1 cellular context compared by ENCODE assay signal in the genomic region with DNA sequence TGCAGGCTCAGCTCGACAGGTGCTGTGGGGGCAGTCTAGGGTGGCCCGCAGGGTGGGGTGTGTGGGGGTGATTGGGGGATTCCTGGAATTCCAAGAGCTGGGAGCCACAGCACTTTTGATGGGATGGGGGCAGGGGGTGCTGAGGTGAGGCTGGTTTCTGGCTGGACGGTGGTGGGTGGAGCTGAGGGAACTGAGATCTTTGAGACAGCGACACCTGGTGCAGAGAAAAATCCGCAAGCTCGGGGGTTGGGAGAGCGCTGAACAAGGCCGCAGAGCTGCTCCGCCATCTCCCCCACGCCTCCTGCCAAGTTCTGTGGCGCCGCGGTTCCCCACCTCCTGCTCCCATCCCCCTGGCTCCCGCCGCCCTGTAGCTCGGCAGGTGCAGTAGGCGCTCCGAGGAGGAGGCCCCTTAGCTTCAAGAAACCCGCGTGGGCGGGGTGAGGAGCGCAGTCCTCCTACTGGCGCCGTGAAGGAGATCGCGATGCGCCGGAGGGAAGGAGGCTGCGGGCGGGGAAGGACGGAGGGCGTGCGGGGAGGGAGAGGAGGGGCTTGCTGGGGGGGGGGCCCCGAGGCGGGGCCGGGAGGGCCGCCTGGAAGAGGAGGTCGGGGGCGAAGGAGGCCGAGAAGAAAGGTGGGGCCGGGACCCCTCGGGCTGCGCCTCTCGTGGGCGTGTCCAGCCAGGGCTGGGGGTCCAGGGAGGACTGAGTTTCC.
TF ChIP-seq lines count a peak whose summit lies in the region.

No MANE protein-coding gene starts in this region.

TF ChIP-seq in GM12878, 131 proteins besides CTCF, POLR2A, EP300 and RAD21 (continued from another document):
- TF ChIP-seq, protein P1, sequence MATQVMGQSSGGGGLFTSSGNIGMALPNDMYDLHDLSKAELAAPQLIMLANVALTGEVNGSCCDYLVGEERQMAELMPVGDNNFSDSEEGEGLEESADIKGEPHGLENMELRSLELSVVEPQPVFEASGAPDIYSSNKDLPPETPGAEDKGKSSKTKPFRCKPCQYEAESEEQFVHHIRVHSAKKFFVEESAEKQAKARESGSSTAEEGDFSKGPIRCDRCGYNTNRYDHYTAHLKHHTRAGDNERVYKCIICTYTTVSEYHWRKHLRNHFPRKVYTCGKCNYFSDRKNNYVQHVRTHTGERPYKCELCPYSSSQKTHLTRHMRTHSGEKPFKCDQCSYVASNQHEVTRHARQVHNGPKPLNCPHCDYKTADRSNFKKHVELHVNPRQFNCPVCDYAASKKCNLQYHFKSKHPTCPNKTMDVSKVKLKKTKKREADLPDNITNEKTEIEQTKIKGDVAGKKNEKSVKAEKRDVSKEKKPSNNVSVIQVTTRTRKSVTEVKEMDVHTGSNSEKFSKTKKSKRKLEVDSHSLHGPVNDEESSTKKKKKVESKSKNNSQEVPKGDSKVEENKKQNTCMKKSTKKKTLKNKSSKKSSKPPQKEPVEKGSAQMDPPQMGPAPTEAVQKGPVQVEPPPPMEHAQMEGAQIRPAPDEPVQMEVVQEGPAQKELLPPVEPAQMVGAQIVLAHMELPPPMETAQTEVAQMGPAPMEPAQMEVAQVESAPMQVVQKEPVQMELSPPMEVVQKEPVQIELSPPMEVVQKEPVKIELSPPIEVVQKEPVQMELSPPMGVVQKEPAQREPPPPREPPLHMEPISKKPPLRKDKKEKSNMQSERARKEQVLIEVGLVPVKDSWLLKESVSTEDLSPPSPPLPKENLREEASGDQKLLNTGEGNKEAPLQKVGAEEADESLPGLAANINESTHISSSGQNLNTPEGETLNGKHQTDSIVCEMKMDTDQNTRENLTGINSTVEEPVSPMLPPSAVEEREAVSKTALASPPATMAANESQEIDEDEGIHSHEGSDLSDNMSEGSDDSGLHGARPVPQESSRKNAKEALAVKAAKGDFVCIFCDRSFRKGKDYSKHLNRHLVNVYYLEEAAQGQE (IDR thresholded peaks at IDR 0.05; ENCODE audit: low read depth, low read length) = no peak
- no peak for TF ChIP-seq JUND (IDR thresholded peaks at IDR 0.05; ENCODE audit: low read depth, low read length)
- TF ChIP-seq EGR1 (IDR thresholded peaks at IDR 0.05; ENCODE audit: borderline replicate concordance in 1 of 2, low read depth in 2 of 2, low read length in 2 of 2) = peak in 1 of 2 experiments; percentile 65; a peak in 2 of 3 replicates
- TF ChIP-seq CBX5 (IDR thresholded peaks at IDR 0.05; ENCODE audit: low read depth) = no peak
- 0 out of 2 replicates have a peak, but pooled peaks have one; percentile 36 for TF ChIP-seq EED (IDR thresholded peaks at IDR 0.05; ENCODE audit: low read depth)
- peak; percentile 68; the same call in 1 of the 2 replicates for TF ChIP-seq TCF12 (IDR thresholded peaks at IDR 0.05; ENCODE audit: low read depth, low read length)
- peak; percentile 62 for TF ChIP-seq HDGF (IDR thresholded peaks at IDR 0.05)
- no peak for TF ChIP-seq ZNF207 (IDR thresholded peaks at IDR 0.05; ENCODE audit: borderline replicate concordance)
- 0 out of 2 replicates have a peak, but pooled peaks have one; percentile 39 for TF ChIP-seq RCOR1 (conservative IDR thresholded peaks at IDR 0.05; ENCODE audit: low read depth, low read length)
- peak; percentile 47; the same call in 1 of the 2 replicates for TF ChIP-seq RB1 (IDR thresholded peaks at IDR 0.05; ENCODE audit: borderline replicate concordance)
- TF ChIP-seq CEBPB (IDR thresholded peaks at IDR 0.05; ENCODE audit: borderline replicate concordance in 1 of 2, low read depth in 2 of 2, low read length in 2 of 2) = no peak
- TF ChIP-seq NR2F1 (conservative IDR thresholded peaks at IDR 0.05) = 0 out of 2 replicates have a peak, but pooled peaks have one; percentile 14
- TF ChIP-seq BHLHE40 (IDR thresholded peaks at IDR 0.05; ENCODE audit: borderline replicate concordance in 1 of 2, low read depth in 2 of 2, low read length in 1 of 2) = peak; percentile 42 to 63; a peak in 2 of 4 replicates
- TF ChIP-seq STAT3 (IDR thresholded peaks at IDR 0.05; ENCODE audit: low read depth, low read length) = no peak
- TF ChIP-seq, protein P2, sequence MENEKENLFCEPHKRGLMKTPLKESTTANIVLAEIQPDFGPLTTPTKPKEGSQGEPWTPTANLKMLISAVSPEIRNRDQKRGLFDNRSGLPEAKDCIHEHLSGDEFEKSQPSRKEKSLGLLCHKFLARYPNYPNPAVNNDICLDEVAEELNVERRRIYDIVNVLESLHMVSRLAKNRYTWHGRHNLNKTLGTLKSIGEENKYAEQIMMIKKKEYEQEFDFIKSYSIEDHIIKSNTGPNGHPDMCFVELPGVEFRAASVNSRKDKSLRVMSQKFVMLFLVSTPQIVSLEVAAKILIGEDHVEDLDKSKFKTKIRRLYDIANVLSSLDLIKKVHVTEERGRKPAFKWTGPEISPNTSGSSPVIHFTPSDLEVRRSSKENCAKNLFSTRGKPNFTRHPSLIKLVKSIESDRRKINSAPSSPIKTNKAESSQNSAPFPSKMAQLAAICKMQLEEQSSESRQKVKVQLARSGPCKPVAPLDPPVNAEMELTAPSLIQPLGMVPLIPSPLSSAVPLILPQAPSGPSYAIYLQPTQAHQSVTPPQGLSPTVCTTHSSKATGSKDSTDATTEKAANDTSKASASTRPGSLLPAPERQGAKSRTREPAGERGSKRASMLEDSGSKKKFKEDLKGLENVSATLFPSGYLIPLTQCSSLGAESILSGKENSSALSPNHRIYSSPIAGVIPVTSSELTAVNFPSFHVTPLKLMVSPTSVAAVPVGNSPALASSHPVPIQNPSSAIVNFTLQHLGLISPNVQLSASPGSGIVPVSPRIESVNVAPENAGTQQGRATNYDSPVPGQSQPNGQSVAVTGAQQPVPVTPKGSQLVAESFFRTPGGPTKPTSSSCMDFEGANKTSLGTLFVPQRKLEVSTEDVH (IDR thresholded peaks at IDR 0.05; ENCODE audit: low read depth, partially characterized antibody) = no peak
- peak; percentile 62 to 74; a peak in 3 of 4 replicates for TF ChIP-seq IKZF2 (IDR thresholded peaks at IDR 0.05)
- TF ChIP-seq, protein P3, sequence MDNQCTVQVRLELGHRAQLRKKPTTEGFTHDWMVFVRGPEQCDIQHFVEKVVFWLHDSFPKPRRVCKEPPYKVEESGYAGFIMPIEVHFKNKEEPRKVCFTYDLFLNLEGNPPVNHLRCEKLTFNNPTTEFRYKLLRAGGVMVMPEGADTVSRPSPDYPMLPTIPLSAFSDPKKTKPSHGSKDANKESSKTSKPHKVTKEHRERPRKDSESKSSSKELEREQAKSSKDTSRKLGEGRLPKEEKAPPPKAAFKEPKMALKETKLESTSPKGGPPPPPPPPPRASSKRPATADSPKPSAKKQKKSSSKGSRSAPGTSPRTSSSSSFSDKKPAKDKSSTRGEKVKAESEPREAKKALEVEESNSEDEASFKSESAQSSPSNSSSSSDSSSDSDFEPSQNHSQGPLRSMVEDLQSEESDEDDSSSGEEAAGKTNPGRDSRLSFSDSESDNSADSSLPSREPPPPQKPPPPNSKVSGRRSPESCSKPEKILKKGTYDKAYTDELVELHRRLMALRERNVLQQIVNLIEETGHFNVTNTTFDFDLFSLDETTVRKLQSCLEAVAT (IDR thresholded peaks at IDR 0.05) = peak; percentile 65; the same call in 1 of the 2 replicates
- TF ChIP-seq POLR2AphosphoS2 (IDR thresholded peaks at IDR 0.05; ENCODE audit: low read depth, low read length) = no peak
- no peak for TF ChIP-seq RBBP5 (conservative IDR thresholded peaks at IDR 0.05)
- peak; percentile 52 for TF ChIP-seq BACH1 (IDR thresholded peaks at IDR 0.05; ENCODE audit: borderline replicate concordance)
